In the genomic region with DNA sequence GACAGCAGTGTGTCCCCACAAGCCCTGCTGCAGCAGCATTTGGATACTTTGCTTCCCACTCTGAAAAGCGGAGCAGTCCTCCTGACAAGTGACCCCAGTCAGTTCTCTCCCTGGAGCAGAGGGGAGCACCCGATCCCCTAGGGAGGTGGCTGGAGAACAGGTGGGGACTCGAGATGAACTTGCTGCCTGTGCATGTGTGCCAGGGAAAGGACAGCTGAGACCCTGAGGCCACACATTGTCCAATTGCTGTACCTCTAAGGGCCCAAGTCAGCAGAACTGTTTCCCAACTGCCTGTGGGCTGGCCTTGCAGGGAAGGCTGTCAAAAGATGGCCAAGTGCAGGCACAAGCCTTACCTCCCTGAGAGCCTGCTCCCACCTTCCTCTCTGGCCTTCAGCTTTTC, we compare ENCODE assay signal across 6 cellular contexts.
"Had no signal": no experiment of that assay in that cellular context is flagged by ENCODE, and none has a peak within 500 bp of the region (broad histone marks: within the 10 kb centered on the region; RNA-seq: fewer than 3 reads in every experiment).

No MANE protein-coding gene starts in this region.

- H3K4me2 ChIP-seq: GM23338 had no signal

- H3K4me3 ChIP-seq: GM23338 had no signal

- H2AFZ ChIP-seq: GM23338 had no signal

- H3K27ac ChIP-seq: HL-60 had no signal

- DNase-seq: H9, KBM-7 had no signal

- ATAC-seq: GM23338 had no signal

- FAIRE-seq: H1, H54 had no signal
